8 cellular contexts compared by ENCODE assay signal in genomic region chrX:48891402-48892288, GRCh38. TPM values are rescaled to one million over a fixed set of nuclear protein-coding genes. Genes with fewer than 3 reads are reported as not detected.
A peak's percentile ranks its signal among the peaks of the same experiment; 100 is the strongest.
DNase-seq lines count a peak whose midpoint lies in the region; ATAC-seq lines count a peak whose summit lies in the region.

No MANE protein-coding gene starts in this region.

- peak overlapping the region; percentile 39 for H2BK5ac ChIP-seq in neuronal stem cell (ENCODE audit: low read length)

- H3K36me3 ChIP-seq in neuronal stem cell (replicated peaks in 1 of 2; ENCODE audit: control insufficient read depth in 2 of 2, insufficient read depth in 2 of 2, low read length in 2 of 2): peaks cover 10 to 30% of the 10 kb centered on the region in 2 donors

- H3K9ac ChIP-seq in neuronal stem cell (ENCODE audit: low read depth, low read length, poor library complexity): peak overlapping the region; percentile 88

- peak overlapping the region in 1 of 2 donors; percentile 80 for H3K4me3 ChIP-seq in neuronal stem cell (ENCODE audit: low read length in 2 of 2)

- H3K79me1 ChIP-seq in neuronal stem cell (ENCODE audit: low read depth, low read length): no peaks in the 10 kb centered on the region

- peak overlapping the region; percentile 66 for H3K4me2 ChIP-seq in neuronal stem cell (ENCODE audit: insufficient read depth, low read length, poor library complexity, severe bottlenecking)

- no peak overlapping the region for H2BK15ac ChIP-seq in neuronal stem cell (ENCODE audit: low read length)

- H3K4me1 ChIP-seq in neuronal stem cell (ENCODE audit: control insufficient read depth in 2 of 2, insufficient read depth in 1 of 2, low read depth in 1 of 2, low read length in 2 of 2): peaks cover 0 to 3% of the 10 kb centered on the region in 2 donors

- no peak overlapping the region for H2BK120ac ChIP-seq in neuronal stem cell (ENCODE audit: low read depth, low read length)

- ATAC-seq in GM21737 (IDR thresholded peaks at IDR 0.05; ENCODE audit: unreplicated experiment): peak; percentile 85

- H3K4ac ChIP-seq in neuronal stem cell (ENCODE audit: low read length): no peak overlapping the region

- no peak overlapping the region for H2AK5ac ChIP-seq in neuronal stem cell (ENCODE audit: low read depth, low read length)

- no peaks in the 10 kb centered on the region for H3K9me3 ChIP-seq in neuronal stem cell (replicated peaks in 1 of 2; ENCODE audit: control insufficient read depth in 2 of 2, insufficient read depth in 1 of 2, low read depth in 1 of 2, low read length in 2 of 2)

- H3K14ac ChIP-seq in neuronal stem cell (ENCODE audit: low read length): no peak overlapping the region

- DNase-seq in DMS79 (lab: John Stamatoyannopoulos, UW) (peak; percentile 59), LHCN-M2 (ENCODE audit: low read depth) (peak; percentile 78), RPMI7951 (ENCODE audit: low read depth) (peak; percentile 93), foreskin melanocyte (peak; percentile 79), neuronal stem cell (ENCODE audit: low spot score) (peak; percentile 66), substantia nigra (lab: John Stamatoyannopoulos, UW) (peak; percentile 4 to 90 (median 65))
- peak; percentile 68 for DNase-seq in activated effector memory CD4-positive, alpha-beta T cell treated with Interleukin-2 at 50 U/mL for 16 hours

- WGBS in neuronal stem cell (ENCODE audit: extremely low coverage in 2 of 2, insufficient read length in 2 of 2, insufficient replicate concordance in 1 of 2), 2 donors: no CpG with 5 or more reads among the region's 68 CpGs

- H2AFZ ChIP-seq in neuronal stem cell (ENCODE audit: low read length): no peak overlapping the region

- H3K23ac ChIP-seq in neuronal stem cell (ENCODE audit: low read depth, low read length, poor library complexity): no peak overlapping the region

- H4K91ac ChIP-seq in neuronal stem cell (ENCODE audit: low read depth, low read length, poor library complexity): no peak overlapping the region

- no peak overlapping the region for H2BK12ac ChIP-seq in neuronal stem cell (ENCODE audit: low read length)

- no peaks in the 10 kb centered on the region for H3K27me3 ChIP-seq in neuronal stem cell (ENCODE audit: control insufficient read depth in 3 of 3, insufficient read depth in 3 of 3, low read depth in 1 of 3, low read length in 3 of 3)

- peak overlapping the region; percentile 71 for H3K18ac ChIP-seq in neuronal stem cell (ENCODE audit: low read length)

- no peak overlapping the region for H4K8ac ChIP-seq in neuronal stem cell (ENCODE audit: low read depth, low read length)

- peak overlapping the region; percentile 43 for H3K27ac ChIP-seq in neuronal stem cell (replicated peaks; ENCODE audit: low read length)
- H3K27ac ChIP-seq in substantia nigra (ENCODE audit: low read depth, low read length, poor library complexity, severe bottlenecking): peak overlapping the region; percentile 55

RNA-seq across cellular contexts. Expression of gene TIMM17B, which starts 5.9 kb away (rescaled TPM):
- total RNA-seq in LHCN-M2 (2014; rRNA removed): 36.6 and 41.2 TPM in 2 replicates
- polyA plus RNA-seq in LHCN-M2 (2012): 57.0 TPM
- total RNA-seq in RPMI7951 (2014; rRNA removed; shearing (Covaris generic)): 75.1 and 106 TPM in 2 replicates
- polyA plus RNA-seq in neuronal stem cell (2013, experiment 1 of 2): 117 TPM
- 116 TPM for polyA plus RNA-seq in neuronal stem cell (2013, experiment 2 of 2)

RNA-seq across cellular contexts. Expression of gene PQBP1, which starts 6.1 kb away (rescaled TPM):
- total RNA-seq in LHCN-M2 (2014; rRNA removed): 43.9 and 53.2 TPM in 2 replicates
- 93.3 TPM for polyA plus RNA-seq in LHCN-M2 (2012)
- 74.1 and 75.8 TPM in 2 replicates for total RNA-seq in RPMI7951 (2014; rRNA removed; shearing (Covaris generic))
- 71.0 TPM for polyA plus RNA-seq in neuronal stem cell (2013, experiment 1 of 2)
- 69.7 TPM for polyA plus RNA-seq in neuronal stem cell (2013, experiment 2 of 2)

RNA-seq across cellular contexts. Expression of gene SLC35A2, which starts 19.8 kb away (rescaled TPM):
- 25.4 and 30.4 TPM in 2 replicates for total RNA-seq in LHCN-M2 (2014; rRNA removed)
- polyA plus RNA-seq in LHCN-M2 (2012): 32.6 TPM
- total RNA-seq in RPMI7951 (2014; rRNA removed; shearing (Covaris generic)): 29.9 and 40.6 TPM in 2 replicates
- polyA plus RNA-seq in neuronal stem cell (2013, experiment 1 of 2): 12.9 TPM
- polyA plus RNA-seq in neuronal stem cell (2013, experiment 2 of 2): 11.9 TPM

RNA-seq across cellular contexts. Expression of gene PIM2, which starts 27.2 kb away (rescaled TPM):
- 8.8 and 10.7 TPM in 2 replicates for total RNA-seq in LHCN-M2 (2014; rRNA removed)
- polyA plus RNA-seq in LHCN-M2 (2012): 4.2 TPM
- 21.3 and 22.0 TPM in 2 replicates for total RNA-seq in RPMI7951 (2014; rRNA removed; shearing (Covaris generic))
- polyA plus RNA-seq in neuronal stem cell (2013, experiment 1 of 2): 10.2 TPM
- polyA plus RNA-seq in neuronal stem cell (2013, experiment 2 of 2): 10.1 TPM

RNA-seq across cellular contexts. Expression of gene PCSK1N, which starts 56.2 kb away (rescaled TPM):
- 1.8 and 3.2 TPM in 2 replicates for total RNA-seq in LHCN-M2 (2014; rRNA removed)
- 2.6 TPM for polyA plus RNA-seq in LHCN-M2 (2012)
- 0.36 and 0.59 TPM in 2 replicates for total RNA-seq in RPMI7951 (2014; rRNA removed; shearing (Covaris generic))
- 0.70 TPM for polyA plus RNA-seq in neuronal stem cell (2013, experiment 1 of 2)
- 0.33 TPM for polyA plus RNA-seq in neuronal stem cell (2013, experiment 2 of 2)
